ENCODE assay signal across 8 cellular contexts in genomic region chr1:101309334-101310221, GRCh38.
A peak's percentile ranks its signal among the peaks of the same experiment; 100 is the strongest.
DNase-seq lines count a peak whose midpoint lies in the region; ATAC-seq, FAIRE-seq and TF ChIP-seq lines count a peak whose summit lies in the region.

No MANE protein-coding gene starts in this region.

- peak overlapping the region; percentile 13 to 83 for H3K27ac Mint-ChIP-seq in activated naive CD4-positive, alpha-beta T cell treated with anti-CD3 and anti-CD28 coated beads, Interleukin-2, amount 50 U/mL, for 72 hours

- H3K27ac ChIP-seq in cardiac muscle cell: peak overlapping the region; percentile 34

- peak; percentile 89 for TF ChIP-seq CTCF in cardiac muscle cell (IDR thresholded peaks at IDR 0.05; ENCODE audit: low read depth, low read length)

- peaks cover 32% of the 10 kb centered on the region for H3K4me1 ChIP-seq in cardiac muscle cell (ENCODE audit: low read depth)

- no peaks in the 10 kb centered on the region for H3K27me3 ChIP-seq in cardiac muscle cell

- no peaks in the 10 kb centered on the region for H3K36me3 ChIP-seq in cardiac muscle cell

- no peaks in the 10 kb centered on the region for H3K9me3 Mint-ChIP-seq in activated naive CD4-positive, alpha-beta T cell treated with anti-CD3 and anti-CD28 coated beads, Interleukin-2, amount 50 U/mL, for 72 hours

- H3K4me3 ChIP-seq in Jurkat, Clone E6-1 (ENCODE audit: low read length): peak overlapping the region; percentile 44
- H3K4me3 ChIP-seq in cardiac muscle cell: peak overlapping the region; percentile 20

- in situ Hi-C loops in SK-MEL-5 (cut with HindIII; ENCODE audit: low pct_unique_long_range_greater_than_20kb, low sequenced_read_pairs): no loop called here

- ATAC-seq in GM21576 (IDR thresholded peaks at IDR 0.05; ENCODE audit: unreplicated experiment): peak; percentile 43
- ATAC-seq in activated naive CD4-positive, alpha-beta T cell treated with anti-CD3 and anti-CD28 coated beads, Interleukin-2, amount 50 U/mL, for 72 hours: peak; percentile 53 to 70

- no peaks in the 10 kb centered on the region for H3K36me3 Mint-ChIP-seq in activated naive CD4-positive, alpha-beta T cell treated with anti-CD3 and anti-CD28 coated beads, Interleukin-2, amount 50 U/mL, for 72 hours

- peak; percentile 55 for DNase-seq in EL
- peak; percentile 99 for DNase-seq in Jurkat, Clone E6-1 (ENCODE audit: low read depth, low spot score)
- peak; percentile 52 for DNase-seq in SK-MEL-5 (ENCODE audit: low read depth, low spot score)
- peak; percentile 68 to 74 for DNase-seq in activated naive CD4-positive, alpha-beta T cell treated with anti-CD3 and anti-CD28 coated beads, Interleukin-2, amount 50 U/mL, for 72 hours (ENCODE audit: low spot score in 2 of 2)
- peak; percentile 71 to 73 for DNase-seq in cardiac muscle cell (ENCODE audit: low read depth in 1 of 2, low spot score in 1 of 2)
- DNase-seq in pons (ENCODE audit: low spot score): peak; percentile 64
- peak; percentile 73 for DNase-seq in urothelium cell line (ENCODE audit: low spot score)

- no peaks in the 10 kb centered on the region for H3K9me3 ChIP-seq in cardiac muscle cell (ENCODE audit: low read depth)

- FAIRE-seq in urothelium cell line (lab: Jason Lieb, UNC): no peak

Comparison
In these comparisons a context has a peak if more than half of its experiments do, and no peak if none do; other contexts are left out.
1. Peak in every context shown above with its lines: DNase-seq, ATAC-seq, H3K4me3 ChIP-seq and H3K27ac ChIP-seq.